ENCODE assay signal across 19 cellular contexts in the genomic region with DNA sequence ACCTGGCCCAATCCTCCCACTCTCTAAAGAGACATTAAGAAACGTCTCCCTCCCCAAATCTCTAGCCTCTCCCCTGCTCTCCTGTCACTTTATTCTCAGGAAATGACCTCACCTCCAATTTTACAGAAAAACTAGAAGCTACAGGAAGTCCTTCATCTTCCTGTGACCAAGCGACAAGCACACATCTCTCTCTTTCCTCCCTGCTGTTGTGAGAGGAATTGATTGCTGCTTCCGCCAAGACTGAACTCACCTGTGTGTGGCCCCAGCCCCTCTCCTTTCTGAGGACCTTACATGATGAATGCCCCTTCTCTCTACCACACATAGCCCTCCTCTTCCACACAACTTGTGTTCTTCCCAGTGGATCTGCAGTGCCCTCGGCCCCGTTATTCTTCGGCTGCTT. TPM values are rescaled to one million over a fixed set of nuclear protein-coding genes. Genes with fewer than 3 reads are reported as not detected.
A peak's percentile ranks its signal among the peaks of the same experiment; 100 is the strongest.
DNase-seq lines count a peak whose midpoint lies in the region; ATAC-seq lines count a peak whose summit lies in the region.
"Had no signal": no experiment of that assay in that cellular context is flagged by ENCODE, and none has a peak within 500 bp of the region (broad histone marks: within the 10 kb centered on the region; RNA-seq: fewer than 3 reads in every experiment).

No MANE protein-coding gene starts in this region.

- H3K4me3 Mint-ChIP-seq in activated T-cell treated with anti-CD3 and anti-CD28 coated beads, Interleukin-2, amount 50 U/mL, for 24 hours, result peak overlapping the region; percentile 24
- H3K4me3 Mint-ChIP-seq in activated naive CD8-positive, alpha-beta T cell treated with anti-CD3 and anti-CD28 coated beads, Interleukin-2, amount 10 ng/mL, durations not matched to agents 7 days and 5 days, result peak overlapping the region; percentile 71
- no peak overlapping the region for H3K4me3 Mint-ChIP-seq in stimulated activated naive B cell treated with anti-CD40 and anti-IgM and Interleukin-4, amounts not matched to agents 10 μg/mL and 1 μg/mL and 100 μg/mL, for 72 hours

- POLR2A ChIA-PET in activated naive CD8-positive, alpha-beta T cell treated with anti-CD3 and anti-CD28 coated beads, Interleukin-2, amount 10 ng/mL, durations not matched to agents 7 days and 5 days (lab: Charles Lee), result interaction anchor here (0.8 to 1.2 kb wide), 3 partner anchors 9 to 38 kb away, joined by 3 to 10 read pairs (median 3); no protein-coding TSS in a partner anchor

- ATAC-seq in activated naive CD8-positive, alpha-beta T cell treated with anti-CD3 and anti-CD28 coated beads, Interleukin-2, amount 10 ng/mL, durations not matched to agents 7 days and 5 days (ENCODE audit: low read depth), result peak; percentile 76
- no peak for ATAC-seq in stimulated activated naive B cell treated with anti-CD40 and anti-IgM and Interleukin-4, amounts not matched to agents 10 μg/mL and 1 μg/mL and 100 μg/mL, for 72 hours (replicated peaks)
- no peak for ATAC-seq in HG03025 (IDR thresholded peaks at IDR 0.05; ENCODE audit: low FRiP score, unreplicated experiment)

- H3K27me3 Mint-ChIP-seq in activated T-cell treated with anti-CD3 and anti-CD28 coated beads, Interleukin-2, amount 50 U/mL, for 24 hours, result peaks cover 3% of the 10 kb centered on the region
- peaks cover 3% of the 10 kb centered on the region for H3K27me3 Mint-ChIP-seq in activated naive CD8-positive, alpha-beta T cell treated with anti-CD3 and anti-CD28 coated beads, Interleukin-2, amount 10 ng/mL, durations not matched to agents 7 days and 5 days
- H3K27me3 Mint-ChIP-seq in stimulated activated naive B cell treated with anti-CD40 and anti-IgM and Interleukin-4, amounts not matched to agents 10 μg/mL and 1 μg/mL and 100 μg/mL, for 72 hours, result peaks cover 45 to 46% of the 10 kb centered on the region in 2 donors

- no peak for DNase-seq in activated T-cell treated with anti-CD3 and anti-CD28 coated beads, Interleukin-2, amount 50 U/mL, for 24 hours
- no peak for DNase-seq in activated T-cell treated with anti-CD3 and anti-CD28 coated beads for 4 hours
- DNase-seq in NCI-H69 (lab: John Stamatoyannopoulos, UW), result peak; percentile 12
- no peak for DNase-seq in activated naive CD8-positive, alpha-beta T cell treated with anti-CD3 and anti-CD28 coated beads, Interleukin-2, amount 10 ng/mL, durations not matched to agents 7 days and 5 days
- no peak for DNase-seq in stimulated activated naive B cell treated with anti-CD40 and anti-IgM and Interleukin-4, amounts not matched to agents 10 μg/mL and 1 μg/mL and 100 μg/mL, for 72 hours
- DNase-seq in NCI-H2107 (lab: John Stamatoyannopoulos, UW), result no peak
- DNase-seq in hepatic stellate cell (ENCODE audit: low spot score), result no peak
- DNase-seq: activated CD8-positive, alpha-beta memory T cell treated with anti-CD3 and anti-CD28 coated beads, Interleukin-2, amount 50 U/mL, for 4 hours; H7; NCI-H2081 treated with DMSO at 0.1 percent for 48 hours; NCI-H510A; Right ventricle myocardium superior; sigmoid colon had no signal

- peaks cover 30% of the 10 kb centered on the region for H3K9me3 Mint-ChIP-seq in activated T-cell treated with anti-CD3 and anti-CD28 coated beads, Interleukin-2, amount 50 U/mL, for 24 hours
- peaks cover 32% of the 10 kb centered on the region for H3K9me3 Mint-ChIP-seq in activated naive CD8-positive, alpha-beta T cell treated with anti-CD3 and anti-CD28 coated beads, Interleukin-2, amount 10 ng/mL, durations not matched to agents 7 days and 5 days
- H3K9me3 Mint-ChIP-seq in stimulated activated naive B cell treated with anti-CD40 and anti-IgM and Interleukin-4, amounts not matched to agents 10 μg/mL and 1 μg/mL and 100 μg/mL, for 72 hours, result peaks cover 22 to 26% of the 10 kb centered on the region in 2 donors

- H3K4me1 Mint-ChIP-seq in activated T-cell treated with anti-CD3 and anti-CD28 coated beads, Interleukin-2, amount 50 U/mL, for 24 hours (ENCODE audit: low read depth), result peaks cover 34% of the 10 kb centered on the region
- peaks cover 24% of the 10 kb centered on the region for H3K4me1 Mint-ChIP-seq in activated naive CD8-positive, alpha-beta T cell treated with anti-CD3 and anti-CD28 coated beads, Interleukin-2, amount 10 ng/mL, durations not matched to agents 7 days and 5 days
- peaks cover 15 to 16% of the 10 kb centered on the region in 2 donors for H3K4me1 Mint-ChIP-seq in stimulated activated naive B cell treated with anti-CD40 and anti-IgM and Interleukin-4, amounts not matched to agents 10 μg/mL and 1 μg/mL and 100 μg/mL, for 72 hours

- peaks cover 5% of the 10 kb centered on the region for H3K36me3 Mint-ChIP-seq in activated T-cell treated with anti-CD3 and anti-CD28 coated beads, Interleukin-2, amount 50 U/mL, for 24 hours (ENCODE audit: low read depth)
- peaks cover 20% of the 10 kb centered on the region for H3K36me3 Mint-ChIP-seq in activated naive CD8-positive, alpha-beta T cell treated with anti-CD3 and anti-CD28 coated beads, Interleukin-2, amount 10 ng/mL, durations not matched to agents 7 days and 5 days
- H3K36me3 Mint-ChIP-seq in stimulated activated naive B cell treated with anti-CD40 and anti-IgM and Interleukin-4, amounts not matched to agents 10 μg/mL and 1 μg/mL and 100 μg/mL, for 72 hours, result peaks cover 8 to 13% of the 10 kb centered on the region in 2 donors

- peak overlapping the region; percentile 83 for H3K27ac Mint-ChIP-seq in activated T-cell treated with anti-CD3 and anti-CD28 coated beads, Interleukin-2, amount 50 U/mL, for 24 hours
- H3K27ac Mint-ChIP-seq in activated naive CD8-positive, alpha-beta T cell treated with anti-CD3 and anti-CD28 coated beads, Interleukin-2, amount 10 ng/mL, durations not matched to agents 7 days and 5 days, result peak overlapping the region; percentile 96
- peak overlapping the region; percentile 22 for H3K27ac Mint-ChIP-seq in stimulated activated naive B cell treated with anti-CD40 and anti-IgM and Interleukin-4, amounts not matched to agents 10 μg/mL and 1 μg/mL and 100 μg/mL, for 72 hours

RNA-seq across cellular contexts. Expression of a gene that starts 18.2 kb away (rescaled TPM):
- not detected for total RNA-seq in activated naive CD8-positive, alpha-beta T cell treated with anti-CD3 and anti-CD28 coated beads, Interleukin-2, amount 10 ng/mL, durations not matched to agents 7 days and 5 days
- total RNA-seq: cardiac septum; H7; liver; osteoblast; Right ventricle myocardium superior; sigmoid colon; T-helper 1 cell treated with Interleukin-12 subunit alpha and Interleukin-12 subunit beta and Interleukin-4 antibody, amounts not matched to agents 30 ng/mL and 1 ng/mL, for 36 hours; ureter had no signal

RNA-seq across cellular contexts. Expression of a gene that starts 44.5 kb away (rescaled TPM):
- not detected for total RNA-seq in activated naive CD8-positive, alpha-beta T cell treated with anti-CD3 and anti-CD28 coated beads, Interleukin-2, amount 10 ng/mL, durations not matched to agents 7 days and 5 days

Comparison
In these comparisons a context has a peak if more than half of its experiments do, and no peak if none do; other contexts are left out.
1. H3K27ac Mint-ChIP-seq: peak in every context shown above with its lines; median percentile 96 in activated naive CD8-positive, alpha-beta T cell treated with anti-CD3 and anti-CD28 coated beads, Interleukin-2, amount 10 ng/mL, durations not matched to agents 7 days and 5 days; 83 in activated T-cell treated with anti-CD3 and anti-CD28 coated beads, Interleukin-2, amount 50 U/mL, for 24 hours; 22 in stimulated activated naive B cell treated with anti-CD40 and anti-IgM and Interleukin-4, amounts not matched to agents 10 μg/mL and 1 μg/mL and 100 μg/mL, for 72 hours.
2. H3K4me3 Mint-ChIP-seq: peak in activated T-cell treated with anti-CD3 and anti-CD28 coated beads, Interleukin-2, amount 50 U/mL, for 24 hours (single experiment) and activated naive CD8-positive, alpha-beta T cell treated with anti-CD3 and anti-CD28 coated beads, Interleukin-2, amount 10 ng/mL, durations not matched to agents 7 days and 5 days (single experiment); none in stimulated activated naive B cell treated with anti-CD40 and anti-IgM and Interleukin-4, amounts not matched to agents 10 μg/mL and 1 μg/mL and 100 μg/mL, for 72 hours (0 of 2).